22 cellular contexts compared by ENCODE assay signal in the genomic region with DNA sequence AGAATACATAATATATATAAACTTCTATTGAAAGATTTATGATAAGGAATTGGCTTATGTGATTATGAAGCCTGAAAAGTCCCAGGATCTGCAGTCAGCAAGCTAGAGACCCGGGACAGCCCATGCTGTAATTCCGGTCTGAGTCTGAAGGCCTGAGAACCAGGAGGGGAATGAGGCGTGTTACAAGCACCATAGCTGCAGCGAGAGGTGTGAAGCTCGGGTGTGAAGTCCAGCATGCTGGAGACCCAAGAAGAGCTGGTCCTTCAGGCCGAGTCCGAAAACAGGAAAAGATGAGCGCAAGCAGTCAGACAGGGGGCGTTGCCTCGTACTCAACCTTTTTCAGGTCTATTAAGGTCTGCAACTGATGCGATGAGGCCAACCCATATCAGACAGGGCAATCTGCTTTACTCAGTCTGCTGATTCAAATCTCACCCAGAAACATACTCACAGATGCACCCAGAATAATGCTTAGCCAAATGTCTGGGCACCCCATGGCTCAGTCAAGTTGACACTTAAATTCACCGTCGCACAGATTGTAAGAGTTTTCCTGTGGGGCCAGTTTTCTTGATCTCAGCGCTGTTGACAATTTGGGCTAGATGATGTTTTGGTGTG. TPM values are rescaled to one million over a fixed set of nuclear protein-coding genes. Genes with fewer than 3 reads are reported as not detected.
DNase-seq lines count a peak whose midpoint lies in the region; FAIRE-seq and TF ChIP-seq lines count a peak whose summit lies in the region.
"Had no signal": no experiment of that assay in that cellular context is flagged by ENCODE, and none has a peak within 500 bp of the region (broad histone marks: within the 10 kb centered on the region; RNA-seq: fewer than 3 reads in every experiment).

No MANE protein-coding gene starts in this region.

- peaks cover 11% of the 10 kb centered on the region for H3K27me3 Mint-ChIP-seq in nephron (ENCODE audit: low read depth)

- H4K91ac ChIP-seq in H1 (replicated peaks; ENCODE audit: insufficient read length, low read length), result no peak overlapping the region

- no TSS peak for BruUV-seq in OCI-LY7 (replicated peaks; lab: Mats Ljungman, UMichigan)

- H3K79me2 ChIP-seq in H1 (ENCODE audit: control insufficient read depth in 1 of 2, insufficient read depth in 2 of 2, low read length in 2 of 2) (no peaks in the 10 kb centered on the region), OCI-LY7 (ENCODE audit: insufficient read depth, low read depth, low read length) (no peaks in the 10 kb centered on the region)

- H4K20me1 ChIP-seq in H1 (replicated peaks in 1 of 2; ENCODE audit: control insufficient read depth in 1 of 2, insufficient read depth in 2 of 2, low read length in 2 of 2), result no peaks in the 10 kb centered on the region
- no peaks in the 10 kb centered on the region for H4K20me1 ChIP-seq in OCI-LY7 (ENCODE audit: insufficient read depth, low read length)
- H4K20me1 ChIP-seq: BLaER1 treated with 17β-estradiol and CSF1 and Interleukin-3, amounts not matched to agents 10 nM and 100 nM had no signal

- H2BK5ac ChIP-seq in H1 (ENCODE audit: low read depth, low read length), result no peak overlapping the region

- H3K9me3 ChIP-seq in H1 (ENCODE audit: insufficient read depth in 2 of 2, low read depth in 1 of 2, low read length in 1 of 2) (no peaks in the 10 kb centered on the region), OCI-LY7 (ENCODE audit: low read length) (no peaks in the 10 kb centered on the region)
- H3K9me3 ChIP-seq: A549; BE2C; BLaER1 treated with 17β-estradiol and CSF1 and Interleukin-3, amounts not matched to agents 10 nM and 100 nM had no signal

- H4K8ac ChIP-seq in H1 (ENCODE audit: extremely low read depth, insufficient read depth, low read length), result no peak overlapping the region

- no peak overlapping the region for H3K4ac ChIP-seq in H1 (replicated peaks; ENCODE audit: insufficient read length, low read depth, low read length)

- H3K36me3 Mint-ChIP-seq in nephron (ENCODE audit: low read depth), result no peaks in the 10 kb centered on the region
- H3K36me3 Mint-ChIP-seq: CD14-positive monocyte had no signal

- H2AFZ ChIP-seq in H1 (ENCODE audit: low read length) (no peak overlapping the region), OCI-LY7 (ENCODE audit: low read length) (no peak overlapping the region)

- H3K23ac ChIP-seq in H1 (ENCODE audit: insufficient read length), result no peak overlapping the region

- H3K4me3 ChIP-seq in H1 (ENCODE audit: extremely low read depth in 1 of 4, insufficient read depth in 2 of 4, low read depth in 3 of 4, low read length in 4 of 4) (no peak overlapping the region), OCI-LY7 (ENCODE audit: low read depth, low read length, poor library complexity, severe bottlenecking) (no peak overlapping the region)
- H3K4me3 ChIP-seq: A549; BLaER1 treated with 17β-estradiol and CSF1 and Interleukin-3, amounts not matched to agents 10 nM and 100 nM had no signal

- H3K27ac ChIP-seq in H1 (ENCODE audit: low read depth, low read length) (no peak overlapping the region), OCI-LY7 (ENCODE audit: low read depth, low read length, poor library complexity, severe bottlenecking) (no peak overlapping the region)
- H3K27ac ChIP-seq: A549; BLaER1 treated with 17β-estradiol and CSF1 and Interleukin-3, amounts not matched to agents 10 nM and 100 nM had no signal

- no peak overlapping the region for H2AK5ac ChIP-seq in H1 (ENCODE audit: low read depth, low read length)

- peaks cover 0 to 2% (median 0%) of the 10 kb centered on the region in 4 experiments; a peak in 1 of 7 replicates for H3K27me3 ChIP-seq in H1 (replicated peaks in 1 of 4; ENCODE audit: control insufficient read depth in 3 of 4, extremely low read depth in 1 of 4, insufficient read depth in 3 of 4, low read length in 3 of 4)
- H3K27me3 ChIP-seq: BE2C; BLaER1 treated with 17β-estradiol and CSF1 and Interleukin-3, amounts not matched to agents 10 nM and 100 nM had no signal

- no peak for TF ChIP-seq POLR2A in H1 (IDR thresholded peaks at IDR 0.05; ENCODE audit: control extremely low read depth in 1 of 2, low read depth in 2 of 2, low read length in 2 of 2)

- H3K18ac ChIP-seq in H1 (ENCODE audit: extremely low read depth, low read length), result no peak overlapping the region

- H3K56ac ChIP-seq in H1 (replicated peaks; ENCODE audit: insufficient read length, low read depth, low read length), result no peak overlapping the region

- no peak overlapping the region for H3K4me3 Mint-ChIP-seq in nephron
- H3K4me3 Mint-ChIP-seq: CD14-positive monocyte; CD4-positive, alpha-beta T cell; CD8-positive, alpha-beta memory T cell had no signal

- peak overlapping the region; percentile 27; the same call in 1 of the 2 replicates for H2BK12ac ChIP-seq in H1 (ENCODE audit: low read depth, low read length)

- H2BK15ac ChIP-seq in H1 (ENCODE audit: low read length), result no peak overlapping the region

- TF ChIP-seq EP300 in H1 (IDR thresholded peaks at IDR 0.05; ENCODE audit: borderline replicate concordance in 1 of 2, low read depth in 2 of 2, low read length in 2 of 2), result no peak

- no peaks in the 10 kb centered on the region for H3K9me2 ChIP-seq in OCI-LY7 (ENCODE audit: insufficient read depth, low read length)

- H3K9ac ChIP-seq in H1 (replicated peaks in 1 of 4; ENCODE audit: extremely low read depth in 1 of 4, low read depth in 3 of 4, low read length in 3 of 4), result no peak overlapping the region
- H3K9ac ChIP-seq: BLaER1 treated with 17β-estradiol and CSF1 and Interleukin-3, amounts not matched to agents 10 nM and 100 nM had no signal

- no peaks in the 10 kb centered on the region for H3K79me1 ChIP-seq in H1 (ENCODE audit: low read depth, low read length)

- H3K9me3 Mint-ChIP-seq in nephron, result no peaks in the 10 kb centered on the region
- H3K9me3 Mint-ChIP-seq: CD14-positive monocyte; CD4-positive, alpha-beta T cell; CD8-positive, alpha-beta memory T cell had no signal

- H3K4me2 ChIP-seq in H1 (ENCODE audit: insufficient read depth in 1 of 2, low read depth in 2 of 2, low read length in 2 of 2) (no peak overlapping the region), OCI-LY7 (ENCODE audit: low read length) (no peak overlapping the region)
- H3K4me2 ChIP-seq: A549; BLaER1 treated with 17β-estradiol and CSF1 and Interleukin-3, amounts not matched to agents 10 nM and 100 nM had no signal

- peaks cover 3 to 17% (median 13%) of the 10 kb centered on the region in 4 experiments; a peak in 6 of 7 replicates for H3K4me1 ChIP-seq in H1 (replicated peaks in 1 of 4; ENCODE audit: control insufficient read depth in 3 of 4, insufficient read depth in 4 of 4, low read length in 3 of 4)
- no peaks in the 10 kb centered on the region for H3K4me1 ChIP-seq in OCI-LY7 (ENCODE audit: insufficient read depth, low read length, poor library complexity, severe bottlenecking)
- H3K4me1 ChIP-seq: BE2C had no signal

- no peak for TF ChIP-seq RAD21 in H1 (IDR thresholded peaks at IDR 0.05 in 1 of 2, conservative IDR thresholded peaks at IDR 0.05 in 1 of 2; ENCODE audit: low read depth in 2 of 2, low read length in 2 of 2)

- intact Hi-C loops in OCI-LY7 (cut with micrococcal nuclease; ENCODE audit: unreplicated experiment), result no loop called here

- POLR2A ChIA-PET in H1 (lab: Charles Lee; ENCODE audit: partially characterized antibody), result interaction anchor here (0.6 to 1.2 kb wide), 2 partner anchors 40 to 314 kb away, joined by 3 read pairs; a partner anchor contains a TSS
- POLR2A ChIA-PET in OCI-LY7 (lab: Charles Lee), result interaction anchor here (1.8 kb wide), 1 partner anchor 11 kb away, joined by 3 read pairs; no protein-coding TSS in a partner anchor

- FAIRE-seq in H1 (lab: Jason Lieb, UNC), result no peak
- FAIRE-seq: A549, GM12891, GM18507 had no signal

- H4K5ac ChIP-seq in H1 (ENCODE audit: insufficient read length, low read depth, low read length), result no peak overlapping the region

- 74% methylated on average over 14 of the region's 14 CpGs; no CpG with 5 or more reads in 1 of the 2 experiments for WGBS in H1 (ENCODE audit: extremely low coverage in 1 of 2, insufficient coverage in 1 of 2, insufficient read length in 1 of 2, insufficient replicate concordance in 2 of 2, low coverage in 1 of 2, low lambda C conversion rate in 2 of 2, missing lambda C conversion rate in 1 of 2), 2 experiments

- H2BK20ac ChIP-seq in H1 (ENCODE audit: low read length), result peak overlapping the region; percentile 4; the same call in 1 of the 2 replicates

- H3K23me2 ChIP-seq in H1 (ENCODE audit: low read depth, low read length), result no peaks in the 10 kb centered on the region

- H2BK120ac ChIP-seq in H1 (replicated peaks; ENCODE audit: low read depth, low read length), result no peak overlapping the region

- H3K36me3 ChIP-seq in H1 (ENCODE audit: control insufficient read depth in 2 of 4, insufficient read depth in 4 of 4, low read length in 3 of 4) (no peaks in the 10 kb centered on the region; a peak in 1 of 8 replicates), OCI-LY7 (ENCODE audit: insufficient read depth, low read length) (no peaks in the 10 kb centered on the region)
- H3K36me3 ChIP-seq: BE2C; BLaER1 treated with 17β-estradiol and CSF1 and Interleukin-3, amounts not matched to agents 10 nM and 100 nM had no signal

- DNase-seq in SK-N-DZ (ENCODE audit: low spot score), result peak; percentile 42
- no peak for DNase-seq in H1 (ENCODE audit: low read depth in 1 of 2, low spot score in 2 of 2)
- no peak for DNase-seq in NCI-H2227 (lab: John Stamatoyannopoulos, UW; ENCODE audit: unreplicated experiment)
- no peak for DNase-seq in OCI-LY7 (ENCODE audit: low spot score)
- DNase-seq in NCI-H1105 treated with DMSO at 0.1 percent for 48 hours (lab: John Stamatoyannopoulos, UW), result no peak
- no peak for DNase-seq in activated CD4-positive, alpha-beta T cell treated with anti-CD3 and anti-CD28 coated beads for 1 hour
- DNase-seq: 8988T; ACHN; AML-193; BE2C; CD4-positive, alpha-beta T cell; CD8-positive, alpha-beta memory T cell; DMS53; DMS79 treated with DMSO at 0.1 percent for 48 hours; GF-D8; GOT3 had no signal

- TF ChIP-seq CTCF in H1 (IDR thresholded peaks at IDR 0.05; ENCODE audit: control extremely low read depth in 1 of 3, insufficient read depth in 1 of 3, low read depth in 1 of 3, low read length in 3 of 3), result no peak
- no peak for TF ChIP-seq CTCF in nephron (IDR thresholded peaks at IDR 0.05; ENCODE audit: unreplicated experiment in 3 of 3)
- no peak for TF ChIP-seq CTCF in OCI-LY7 (conservative IDR thresholded peaks at IDR 0.05; ENCODE audit: low read length)

- CTCF ChIA-PET in H1 (lab: Charles Lee; ENCODE audit: partially characterized antibody) (interaction anchor here (0.9 to 2.2 kb wide), 7 partner anchors 7 to 131 kb away, joined by 3 to 9 read pairs (median 3); no protein-coding TSS in a partner anchor), OCI-LY7 (lab: Charles Lee; ENCODE audit: unreplicated experiment) (no interaction called here)

- peaks cover 52% of the 10 kb centered on the region for H3K4me1 Mint-ChIP-seq in nephron

- no peak overlapping the region for H3K14ac ChIP-seq in H1 (ENCODE audit: insufficient read length)

- H3K27ac Mint-ChIP-seq in nephron, result peak overlapping the region in 2 of 3 experiments; percentile 42 to 80
- H3K27ac Mint-ChIP-seq: CD14-positive monocyte; CD4-positive, alpha-beta T cell; CD8-positive, alpha-beta memory T cell had no signal

RNA-seq across cellular contexts. Expression of a gene that starts 40.4 kb away (rescaled TPM):
- 47.1 and 57.1 TPM in 2 replicates for polyA plus RNA-seq in SK-N-DZ (2014; cell fraction: cytosol; rRNA removed)
- 35.9 and 39.6 TPM in 2 replicates for polyA plus RNA-seq in SK-N-DZ (2014; cell fraction: nucleus; rRNA removed)
- total RNA-seq in H1 (2021; fragmentation: NEBNext Ultra II Directional; extraction: Animal tissue kit (Norgen Biotek cat#: 25700)), result 30.9 and 36.9 TPM in 2 replicates
- polyA plus RNA-seq in H1 (2011; rRNA removed), result 15.8 and 21.9 TPM in 2 replicates
- polyA plus RNA-seq in H1 (2011; cell fraction: cytosol; rRNA removed), result 33.6 TPM
- 10.5 TPM for polyA plus RNA-seq in H1 (2011; cell fraction: nucleus; rRNA removed)
- 35.0 to 46.1 TPM (median 40.6 TPM) in 4 replicates for polyA plus RNA-seq in H1 (2012, experiment 1 of 2)
- 19.5 TPM for polyA plus RNA-seq in H1 (2012, experiment 2 of 2)
- 40.4 TPM for polyA plus RNA-seq in H1 (2013, experiment 1 of 2)
- 42.1 TPM for polyA plus RNA-seq in H1 (2013, experiment 2 of 2)
- 1.7 and 3.7 TPM in 2 replicates for polyA minus RNA-seq in H1 (2011; rRNA and poly(A)+ RNA removed)
- polyA minus RNA-seq in H1 (2011; cell fraction: cytosol; rRNA and poly(A)+ RNA removed), result 7.4 TPM
- 11.1 TPM for polyA minus RNA-seq in H1 (2011; cell fraction: nucleus; rRNA and poly(A)+ RNA removed)
- total RNA-seq in OCI-LY7 (2014; rRNA removed; shearing (Covaris generic)), result 33.4 and 44.0 TPM in 2 replicates
- total RNA-seq in OCI-LY7 (2022), result 51.2 and 53.8 TPM in 2 replicates
